In the genomic region with DNA sequence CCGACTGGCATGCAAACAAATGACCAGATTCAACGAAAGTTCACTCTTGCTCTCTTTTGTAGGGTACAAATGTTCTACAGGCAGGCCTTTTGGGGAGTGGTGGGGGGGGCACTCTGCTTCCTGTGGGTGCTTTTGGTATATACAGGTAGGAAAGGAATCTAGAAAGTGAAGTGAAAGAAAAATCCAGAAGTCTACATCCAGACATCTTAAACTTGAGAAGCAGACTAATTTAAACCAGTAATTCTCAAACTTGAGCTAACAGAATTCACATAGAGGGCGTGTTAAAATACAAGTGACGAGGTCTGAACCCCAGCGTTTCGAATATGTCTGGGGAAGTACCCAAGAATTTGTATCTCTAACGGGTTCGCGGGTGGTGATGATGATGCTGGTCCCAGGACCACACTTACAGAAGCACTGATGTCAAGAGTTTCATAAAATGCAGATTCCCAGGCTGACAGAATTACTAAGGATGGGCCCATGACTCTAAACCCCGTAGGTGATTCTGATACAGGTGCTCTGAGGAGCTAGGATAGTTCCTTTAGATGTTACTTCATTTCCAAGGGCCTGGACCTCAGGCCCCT, we compare ENCODE assay signal across 1 cellular context.
TF ChIP-seq lines count a peak whose summit lies in the region.

No MANE protein-coding gene starts in this region.

TF ChIP-seq in GM23338, 12 proteins besides CTCF, POLR2A, EP300 and RAD21 (continued from another document):
- TF ChIP-seq, protein P1, sequence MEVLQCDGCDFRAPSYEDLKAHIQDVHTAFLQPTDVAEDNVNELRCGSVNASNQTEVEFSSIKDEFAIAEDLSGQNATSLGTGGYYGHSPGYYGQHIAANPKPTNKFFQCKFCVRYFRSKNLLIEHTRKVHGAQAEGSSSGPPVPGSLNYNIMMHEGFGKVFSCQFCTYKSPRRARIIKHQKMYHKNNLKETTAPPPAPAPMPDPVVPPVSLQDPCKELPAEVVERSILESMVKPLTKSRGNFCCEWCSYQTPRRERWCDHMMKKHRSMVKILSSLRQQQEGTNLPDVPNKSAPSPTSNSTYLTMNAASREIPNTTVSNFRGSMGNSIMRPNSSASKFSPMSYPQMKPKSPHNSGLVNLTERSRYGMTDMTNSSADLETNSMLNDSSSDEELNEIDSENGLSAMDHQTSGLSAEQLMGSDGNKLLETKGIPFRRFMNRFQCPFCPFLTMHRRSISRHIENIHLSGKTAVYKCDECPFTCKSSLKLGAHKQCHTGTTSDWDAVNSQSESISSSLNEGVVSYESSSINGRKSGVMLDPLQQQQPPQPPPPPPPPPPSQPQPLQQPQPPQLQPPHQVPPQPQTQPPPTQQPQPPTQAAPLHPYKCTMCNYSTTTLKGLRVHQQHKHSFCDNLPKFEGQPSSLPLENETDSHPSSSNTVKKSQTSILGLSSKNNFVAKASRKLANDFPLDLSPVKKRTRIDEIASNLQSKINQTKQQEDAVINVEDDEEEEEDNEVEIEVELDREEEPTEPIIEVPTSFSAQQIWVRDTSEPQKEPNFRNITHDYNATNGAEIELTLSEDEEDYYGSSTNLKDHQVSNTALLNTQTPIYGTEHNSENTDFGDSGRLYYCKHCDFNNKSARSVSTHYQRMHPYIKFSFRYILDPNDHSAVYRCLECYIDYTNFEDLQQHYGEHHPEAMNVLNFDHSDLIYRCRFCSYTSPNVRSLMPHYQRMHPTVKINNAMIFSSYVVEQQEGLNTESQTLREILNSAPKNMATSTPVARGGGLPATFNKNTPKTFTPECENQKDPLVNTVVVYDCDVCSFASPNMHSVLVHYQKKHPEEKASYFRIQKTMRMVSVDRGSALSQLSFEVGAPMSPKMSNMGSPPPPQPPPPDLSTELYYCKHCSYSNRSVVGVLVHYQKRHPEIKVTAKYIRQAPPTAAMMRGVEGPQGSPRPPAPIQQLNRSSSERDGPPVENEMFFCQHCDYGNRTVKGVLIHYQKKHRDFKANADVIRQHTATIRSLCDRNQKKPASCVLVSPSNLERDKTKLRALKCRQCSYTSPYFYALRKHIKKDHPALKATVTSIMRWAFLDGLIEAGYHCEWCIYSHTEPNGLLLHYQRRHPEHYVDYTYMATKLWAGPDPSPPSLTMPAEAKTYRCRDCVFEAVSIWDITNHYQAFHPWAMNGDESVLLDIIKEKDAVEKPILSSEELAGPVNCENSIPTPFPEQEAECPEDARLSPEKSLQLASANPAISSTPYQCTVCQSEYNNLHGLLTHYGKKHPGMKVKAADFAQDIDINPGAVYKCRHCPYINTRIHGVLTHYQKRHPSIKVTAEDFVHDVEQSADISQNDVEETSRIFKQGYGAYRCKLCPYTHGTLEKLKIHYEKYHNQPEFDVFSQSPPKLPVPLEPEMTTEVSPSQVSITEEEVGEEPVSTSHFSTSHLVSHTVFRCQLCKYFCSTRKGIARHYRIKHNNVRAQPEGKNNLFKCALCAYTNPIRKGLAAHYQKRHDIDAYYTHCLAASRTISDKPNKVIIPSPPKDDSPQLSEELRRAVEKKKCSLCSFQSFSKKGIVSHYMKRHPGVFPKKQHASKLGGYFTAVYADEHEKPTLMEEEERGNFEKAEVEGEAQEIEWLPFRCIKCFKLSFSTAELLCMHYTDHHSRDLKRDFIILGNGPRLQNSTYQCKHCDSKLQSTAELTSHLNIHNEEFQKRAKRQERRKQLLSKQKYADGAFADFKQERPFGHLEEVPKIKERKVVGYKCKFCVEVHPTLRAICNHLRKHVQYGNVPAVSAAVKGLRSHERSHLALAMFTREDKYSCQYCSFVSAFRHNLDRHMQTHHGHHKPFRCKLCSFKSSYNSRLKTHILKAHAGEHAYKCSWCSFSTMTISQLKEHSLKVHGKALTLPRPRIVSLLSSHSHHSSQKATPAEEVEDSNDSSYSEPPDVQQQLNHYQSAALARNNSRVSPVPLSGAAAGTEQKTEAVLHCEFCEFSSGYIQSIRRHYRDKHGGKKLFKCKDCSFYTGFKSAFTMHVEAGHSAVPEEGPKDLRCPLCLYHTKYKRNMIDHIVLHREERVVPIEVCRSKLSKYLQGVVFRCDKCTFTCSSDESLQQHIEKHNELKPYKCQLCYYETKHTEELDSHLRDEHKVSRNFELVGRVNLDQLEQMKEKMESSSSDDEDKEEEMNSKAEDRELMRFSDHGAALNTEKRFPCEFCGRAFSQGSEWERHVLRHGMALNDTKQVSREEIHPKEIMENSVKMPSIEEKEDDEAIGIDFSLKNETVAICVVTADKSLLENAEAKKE (CRISPR knock-in tag; IDR thresholded peaks at IDR 0.05), result no peak
- no peak for TF ChIP-seq ZNF331 (CRISPR knock-in tag; IDR thresholded peaks at IDR 0.05; ENCODE audit: low read depth)
